In the genomic region with DNA sequence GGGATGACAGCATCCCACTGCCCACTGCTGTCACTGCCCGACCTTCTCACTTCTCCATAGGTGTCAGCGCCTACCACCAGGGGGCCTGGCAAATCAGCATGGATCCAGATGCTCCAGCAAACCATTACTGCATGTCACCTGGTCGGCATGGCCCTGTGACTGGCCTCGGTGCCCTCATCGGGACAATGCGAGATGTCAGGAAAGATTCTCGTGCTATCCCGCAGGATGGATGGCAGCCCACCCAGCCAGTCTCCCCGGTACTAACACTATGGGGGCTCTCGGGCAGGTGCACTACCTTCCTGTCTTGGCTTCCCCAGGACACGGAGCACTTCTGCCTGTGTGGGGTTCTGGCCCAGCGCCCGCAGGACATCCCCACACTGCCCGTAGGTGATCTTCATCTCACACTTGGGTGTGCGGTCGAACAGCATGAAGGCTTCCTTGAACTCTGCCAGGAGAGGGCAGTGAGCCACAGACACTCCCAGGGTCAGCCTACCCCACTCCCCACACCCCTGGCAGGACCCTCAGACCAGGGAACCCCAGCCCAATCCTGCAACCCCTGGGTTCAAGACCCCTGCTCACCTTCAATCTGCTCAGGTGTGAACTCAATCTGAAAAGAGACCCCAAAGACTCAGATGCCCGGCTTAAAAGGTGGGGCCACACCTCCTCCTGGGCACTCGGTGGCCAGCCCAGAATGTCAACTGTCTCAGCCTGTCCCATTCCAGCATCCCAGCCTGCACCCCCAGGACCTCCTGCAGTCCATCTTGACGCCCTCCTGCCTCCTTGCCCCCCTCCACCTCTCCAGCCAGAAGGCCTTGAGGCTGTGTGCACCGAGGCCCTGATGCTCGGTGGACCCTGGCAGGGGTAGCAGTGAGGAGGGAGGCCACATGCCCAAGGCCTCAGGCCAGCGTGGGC, we compare ENCODE assay signal across 10 cellular contexts. TPM values are rescaled to one million over a fixed set of nuclear protein-coding genes. Genes with fewer than 3 reads are reported as not detected.
A peak's percentile ranks its signal among the peaks of the same experiment; 100 is the strongest.
DNase-seq lines count a peak whose midpoint lies in the region; ATAC-seq and TF ChIP-seq lines count a peak whose summit lies in the region.
"Had no signal": no experiment of that assay in that cellular context is flagged by ENCODE, and none has a peak within 500 bp of the region (broad histone marks: within the 10 kb centered on the region; RNA-seq: fewer than 3 reads in every experiment).

No MANE protein-coding gene starts in this region.

- H3K27ac Mint-ChIP-seq in CD8-positive, alpha-beta T cell, result no peak overlapping the region

- H3K4me3 ChIP-seq in CD8-positive, alpha-beta T cell (ENCODE audit: low read depth, low read length), result no peak overlapping the region
- H3K4me3 ChIP-seq in astrocyte of the cerebellum (ENCODE audit: low read depth, low read length) (no peak overlapping the region), mucosa of descending colon (no peak overlapping the region)
- H3K4me3 ChIP-seq: pancreas had no signal

- H3K9me3 Mint-ChIP-seq in CD8-positive, alpha-beta T cell, result no peaks in the 10 kb centered on the region
- H3K9me3 Mint-ChIP-seq: activated naive CD4-positive, alpha-beta T cell treated with anti-CD3 and anti-CD28 coated beads, Interleukin-2, amount 50 U/mL, for 72 hours had no signal

- no peaks in the 10 kb centered on the region for H3K4me1 ChIP-seq in CD8-positive, alpha-beta T cell (ENCODE audit: insufficient read depth, low read length)
- H3K4me1 ChIP-seq in mucosa of descending colon (ENCODE audit: low read depth), result no peaks in the 10 kb centered on the region
- H3K4me1 ChIP-seq: pancreas had no signal

- no peak overlapping the region for H3K4me3 Mint-ChIP-seq in CD8-positive, alpha-beta T cell

- H3K36me3 ChIP-seq in CD8-positive, alpha-beta T cell (ENCODE audit: insufficient read depth, low read length), result no peaks in the 10 kb centered on the region
- no peaks in the 10 kb centered on the region for H3K36me3 ChIP-seq in mucosa of descending colon (ENCODE audit: low read depth)
- H3K36me3 ChIP-seq: pancreas had no signal

- H3K36me3 Mint-ChIP-seq in CD8-positive, alpha-beta T cell, result no peaks in the 10 kb centered on the region
- H3K36me3 Mint-ChIP-seq: activated naive CD4-positive, alpha-beta T cell treated with anti-CD3 and anti-CD28 coated beads, Interleukin-2, amount 50 U/mL, for 72 hours had no signal

- H3K27me3 ChIP-seq in CD8-positive, alpha-beta T cell (ENCODE audit: insufficient read depth, low read length), result no peaks in the 10 kb centered on the region
- H3K27me3 ChIP-seq: pancreas had no signal

- H3K27ac ChIP-seq in CD8-positive, alpha-beta T cell (ENCODE audit: low read depth, low read length), result no peak overlapping the region
- H3K27ac ChIP-seq: pancreas had no signal

- H3K9me3 ChIP-seq in CD8-positive, alpha-beta T cell (ENCODE audit: low read length), result no peaks in the 10 kb centered on the region
- H3K9me3 ChIP-seq in mucosa of descending colon, result no peaks in the 10 kb centered on the region
- H3K9me3 ChIP-seq: pancreas had no signal

- CTCF ChIA-PET in CD8-positive, alpha-beta T cell (lab: Charles Lee), result interaction anchor here (0.9 to 1.3 kb wide), 4 partner anchors 14 to 145 kb away, joined by 3 to 7 read pairs (median 4); no protein-coding TSS in a partner anchor

- no peak for ATAC-seq in CD8-positive, alpha-beta T cell
- ATAC-seq in mucosa of descending colon (peak; percentile 46), HG03095 (IDR thresholded peaks at IDR 0.05; ENCODE audit: unreplicated experiment) (no peak), HG02588 (IDR thresholded peaks at IDR 0.05; ENCODE audit: unreplicated experiment) (no peak)

- H3K27me3 Mint-ChIP-seq in CD8-positive, alpha-beta T cell (ENCODE audit: low read depth), result no peaks in the 10 kb centered on the region

- intact Hi-C loops in CD8-positive, alpha-beta T cell (cut with DNase I, micrococcal nuclease), result no loop called here
- intact Hi-C loops in mucosa of descending colon (cut with DNase I, micrococcal nuclease), result no loop called here

- in situ Hi-C loops in astrocyte of the cerebellum (cut with HindIII; ENCODE audit: low sequenced_read_pairs), result no loop called here

- POLR2A ChIA-PET in CD8-positive, alpha-beta T cell (lab: Charles Lee), result no interaction called here

- H3K4me1 Mint-ChIP-seq in CD8-positive, alpha-beta T cell (ENCODE audit: low read depth), result no peaks in the 10 kb centered on the region

- peak; percentile 23 for TF ChIP-seq CTCF in CD8-positive, alpha-beta T cell (IDR thresholded peaks at IDR 0.05)
- TF ChIP-seq CTCF in astrocyte of the cerebellum (IDR thresholded peaks at IDR 0.05; ENCODE audit: low read depth, low read length, missing control alignments), result peak; percentile 29
- TF ChIP-seq CTCF in mucosa of descending colon (IDR thresholded peaks at IDR 0.05), result no peak

- peak in 2 of 7 experiments; percentile 17 to 21 for DNase-seq in CD8-positive, alpha-beta T cell
- DNase-seq in HuH-7 (ENCODE audit: low spot score) (peak; percentile 72), astrocyte of the cerebellum (ENCODE audit: low read depth) (no peak), mucosa of descending colon (peak; percentile 31 to 45 (median 38)), T1000 (lab: John Stamatoyannopoulos, UW) (no peak), C1 segment of cervical spinal cord (lab: John Stamatoyannopoulos, UW) (no peak)

RNA-seq across cellular contexts. Expression of a gene that starts 2.6 kb away (rescaled TPM):
- not detected for total RNA-seq in CD8-positive, alpha-beta T cell
- 1 to 10 TPM in 2 of 3 donors, under 1 TPM in 1; 0.32 to 3.1 (median 1.2) TPM for total RNA-seq in mucosa of descending colon
- total RNA-seq: activated naive CD4-positive, alpha-beta T cell treated with anti-CD3 and anti-CD28 coated beads, Interleukin-2, amount 50 U/mL, for 72 hours had no signal

RNA-seq across cellular contexts. Expression of a gene that starts 16.9 kb away (rescaled TPM):
- not detected for total RNA-seq in CD8-positive, alpha-beta T cell
- 1 to 10 TPM in 2 of 3 donors, under 1 TPM in 1; 0.87 to 4.6 (median 1.9) TPM for total RNA-seq in mucosa of descending colon
- total RNA-seq: activated naive CD4-positive, alpha-beta T cell treated with anti-CD3 and anti-CD28 coated beads, Interleukin-2, amount 50 U/mL, for 72 hours had no signal

Comparison
In these comparisons a context has a peak if more than half of its experiments do, and no peak if none do; other contexts are left out.
1. DNase-seq: peak in HuH-7 (single experiment) and mucosa of descending colon (3 of 3); none in astrocyte of the cerebellum (single experiment), T1000 (single experiment) and C1 segment of cervical spinal cord (0 of 14).